In genomic region chr2:239216614-239217273, GRCh38 we compare ENCODE assay signal across 11 cellular contexts.
A peak's percentile ranks its signal among the peaks of the same experiment; 100 is the strongest.
DNase-seq lines count a peak whose midpoint lies in the region; ATAC-seq and TF ChIP-seq lines count a peak whose summit lies in the region.
"Had no signal": no experiment of that assay in that cellular context is flagged by ENCODE, and none has a peak within 500 bp of the region (broad histone marks: within the 10 kb centered on the region; RNA-seq: fewer than 3 reads in every experiment).

No MANE protein-coding gene starts in this region.

- H3K9me3 Mint-ChIP-seq in memory B cell: no peaks in the 10 kb centered on the region
- no peaks in the 10 kb centered on the region for H3K9me3 Mint-ChIP-seq in stimulated activated naive CD8-positive, alpha-beta T cell treated with anti-CD3 and anti-CD28 coated beads, Interleukin-15, amount 100 ng/mL, for 72 hours

- H3K4me1 Mint-ChIP-seq in memory B cell: peaks cover 25% of the 10 kb centered on the region
- H3K4me1 Mint-ChIP-seq in stimulated activated naive CD8-positive, alpha-beta T cell treated with anti-CD3 and anti-CD28 coated beads, Interleukin-15, amount 100 ng/mL, for 72 hours: peaks cover 75% of the 10 kb centered on the region

- no peak for TF ChIP-seq POLR2A in upper lobe of left lung (IDR thresholded peaks at IDR 0.05)

- H3K27ac Mint-ChIP-seq in memory B cell: no peak overlapping the region
- H3K27ac Mint-ChIP-seq in stimulated activated naive CD8-positive, alpha-beta T cell treated with anti-CD3 and anti-CD28 coated beads, Interleukin-15, amount 100 ng/mL, for 72 hours: peak overlapping the region in 1 of 2 donors; percentile 95

- ATAC-seq in memory B cell (ENCODE audit: low read depth) (no peak), upper lobe of left lung (ENCODE audit: low FRiP score in 2 of 2) (no peak)
- ATAC-seq in stimulated activated naive CD8-positive, alpha-beta T cell treated with anti-CD3 and anti-CD28 coated beads, Interleukin-15, amount 100 ng/mL, for 72 hours: peak; percentile 99

- TF ChIP-seq CTCF in upper lobe of left lung (IDR thresholded peaks at IDR 0.05): no peak

- H3K36me3 ChIP-seq in upper lobe of left lung: no peaks in the 10 kb centered on the region
- H3K36me3 ChIP-seq: SJCRH30 had no signal

- TF ChIP-seq EP300 in upper lobe of left lung (IDR thresholded peaks at IDR 0.05): no peak

- peak overlapping the region; percentile 46 for H3K4me3 Mint-ChIP-seq in memory B cell
- peak overlapping the region; percentile 72 to 92 for H3K4me3 Mint-ChIP-seq in stimulated activated naive CD8-positive, alpha-beta T cell treated with anti-CD3 and anti-CD28 coated beads, Interleukin-15, amount 100 ng/mL, for 72 hours

- peak overlapping the region in 2 of 4 donors; percentile 12 to 69 for H3K27ac ChIP-seq in upper lobe of left lung
- H3K27ac ChIP-seq: 22Rv1, SJCRH30 had no signal

- peaks cover 5% of the 10 kb centered on the region for H3K36me3 Mint-ChIP-seq in memory B cell

- H3K27me3 Mint-ChIP-seq in memory B cell: peaks cover 4% of the 10 kb centered on the region
- no peaks in the 10 kb centered on the region for H3K27me3 Mint-ChIP-seq in stimulated activated naive CD8-positive, alpha-beta T cell treated with anti-CD3 and anti-CD28 coated beads, Interleukin-15, amount 100 ng/mL, for 72 hours

- no peaks in the 10 kb centered on the region for H3K9me3 ChIP-seq in upper lobe of left lung
- H3K9me3 ChIP-seq: SJCRH30 had no signal

- H3K4me1 ChIP-seq in upper lobe of left lung: peaks cover 15 to 45% (median 26%) of the 10 kb centered on the region in 4 donors
- H3K4me1 ChIP-seq: SJCRH30 had no signal

- no peaks in the 10 kb centered on the region for H3K27me3 ChIP-seq in upper lobe of left lung
- H3K27me3 ChIP-seq: SJCRH30 had no signal

- 72% methylated on average over 9 to 17 of the region's 17 CpGs for WGBS in upper lobe of left lung, 2 donors

- H3K4me3 ChIP-seq in upper lobe of left lung: no peak overlapping the region
- H3K4me3 ChIP-seq: SJCRH30 had no signal

- DNase-seq in NOMO-1 (lab: John Stamatoyannopoulos, UW; ENCODE audit: unreplicated experiment in 2 of 2) (peak; percentile 17 to 52), NOMO-1 treated with dmso at 0.1 percent for 144 hours (lab: John Stamatoyannopoulos, UW; ENCODE audit: unreplicated experiment) (no peak), activated T-cell treated with anti-CD3 and anti-CD28 coated beads for 48 hours (ENCODE audit: low read depth) (peak; percentile 35), memory B cell (ENCODE audit: low spot score in 2 of 2) (no peak), AG08395 (ENCODE audit: low spot score) (no peak), putamen (ENCODE audit: low spot score) (no peak), upper lobe of left lung (no peak)
- peak; percentile 37 to 52 for DNase-seq in stimulated activated naive CD8-positive, alpha-beta T cell treated with anti-CD3 and anti-CD28 coated beads, Interleukin-15, amount 100 ng/mL, for 72 hours
- DNase-seq: NCI-H1417, SJCRH30 had no signal

Comparison
In these comparisons a context has a peak if more than half of its experiments do, and no peak if none do; other contexts are left out.
1. DNase-seq: peak in NOMO-1 (2 of 2), activated T-cell treated with anti-CD3 and anti-CD28 coated beads for 48 hours (single experiment) and stimulated activated naive CD8-positive, alpha-beta T cell treated with anti-CD3 and anti-CD28 coated beads, Interleukin-15, amount 100 ng/mL, for 72 hours (2 of 2); none in NOMO-1 treated with dmso at 0.1 percent for 144 hours (single experiment), memory B cell (0 of 2), AG08395 (single experiment), putamen (single experiment) and upper lobe of left lung (0 of 2).